1 cellular context compared by ENCODE assay signal in the genomic region with DNA sequence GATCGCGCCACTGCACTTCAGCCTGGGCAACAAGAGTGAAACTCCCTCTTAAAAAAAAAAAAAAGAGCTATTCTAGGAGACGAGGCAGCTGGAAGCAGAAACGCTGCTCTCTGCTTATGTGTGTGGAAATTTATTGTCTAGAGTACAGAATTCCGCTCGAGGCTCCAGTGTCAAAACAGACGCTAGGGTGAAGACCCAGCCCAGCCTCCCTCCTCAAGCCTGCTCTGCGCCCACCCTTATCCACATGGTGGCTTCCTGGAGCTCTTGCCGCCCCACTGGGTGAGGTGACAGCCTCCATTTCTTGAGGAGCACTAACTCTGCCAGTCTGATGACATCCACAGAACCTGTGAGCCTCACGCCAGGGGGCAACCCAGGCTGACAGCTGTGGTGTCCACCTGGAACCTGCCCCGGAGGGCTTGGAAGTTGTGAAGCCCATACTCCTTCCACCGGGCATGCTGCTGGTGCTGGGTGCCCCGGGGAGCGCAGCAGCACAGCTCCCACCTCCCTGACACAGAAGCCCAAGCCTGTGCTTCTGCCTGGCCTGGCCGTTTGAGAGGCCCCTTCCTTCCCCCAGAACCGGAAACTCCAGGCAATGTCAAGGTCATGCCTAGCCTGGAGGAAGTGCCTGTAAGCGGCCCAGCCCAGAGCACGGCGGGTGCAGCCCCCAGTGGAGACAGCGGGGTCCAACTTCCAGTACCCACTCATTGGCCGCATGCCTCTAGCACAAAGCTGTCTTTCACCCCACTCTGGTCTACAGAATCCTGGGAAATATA.
TF ChIP-seq lines count a peak whose summit lies in the region.

No MANE protein-coding gene starts in this region.

TF ChIP-seq in HepG2, 621 proteins besides CTCF, POLR2A, EP300 and RAD21 (continued from another document and continues in another):
- 0 out of 2 replicates have a peak, but pooled peaks have one; percentile 54 for TF ChIP-seq ZMYM3 (CRISPR knock-in tag; IDR thresholded peaks at IDR 0.05)
- TF ChIP-seq ARHGAP35 (CRISPR knock-in tag; IDR thresholded peaks at IDR 0.05; ENCODE audit: borderline replicate concordance), result no peak
- TF ChIP-seq, protein P1, sequence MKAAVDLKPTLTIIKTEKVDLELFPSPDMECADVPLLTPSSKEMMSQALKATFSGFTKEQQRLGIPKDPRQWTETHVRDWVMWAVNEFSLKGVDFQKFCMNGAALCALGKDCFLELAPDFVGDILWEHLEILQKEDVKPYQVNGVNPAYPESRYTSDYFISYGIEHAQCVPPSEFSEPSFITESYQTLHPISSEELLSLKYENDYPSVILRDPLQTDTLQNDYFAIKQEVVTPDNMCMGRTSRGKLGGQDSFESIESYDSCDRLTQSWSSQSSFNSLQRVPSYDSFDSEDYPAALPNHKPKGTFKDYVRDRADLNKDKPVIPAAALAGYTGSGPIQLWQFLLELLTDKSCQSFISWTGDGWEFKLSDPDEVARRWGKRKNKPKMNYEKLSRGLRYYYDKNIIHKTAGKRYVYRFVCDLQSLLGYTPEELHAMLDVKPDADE (CRISPR knock-in tag; IDR thresholded peaks at IDR 0.05), result no peak
- no peak for TF ChIP-seq CHD2 (IDR thresholded peaks at IDR 0.05; ENCODE audit: low read depth, low read length)
- TF ChIP-seq, protein P2, sequence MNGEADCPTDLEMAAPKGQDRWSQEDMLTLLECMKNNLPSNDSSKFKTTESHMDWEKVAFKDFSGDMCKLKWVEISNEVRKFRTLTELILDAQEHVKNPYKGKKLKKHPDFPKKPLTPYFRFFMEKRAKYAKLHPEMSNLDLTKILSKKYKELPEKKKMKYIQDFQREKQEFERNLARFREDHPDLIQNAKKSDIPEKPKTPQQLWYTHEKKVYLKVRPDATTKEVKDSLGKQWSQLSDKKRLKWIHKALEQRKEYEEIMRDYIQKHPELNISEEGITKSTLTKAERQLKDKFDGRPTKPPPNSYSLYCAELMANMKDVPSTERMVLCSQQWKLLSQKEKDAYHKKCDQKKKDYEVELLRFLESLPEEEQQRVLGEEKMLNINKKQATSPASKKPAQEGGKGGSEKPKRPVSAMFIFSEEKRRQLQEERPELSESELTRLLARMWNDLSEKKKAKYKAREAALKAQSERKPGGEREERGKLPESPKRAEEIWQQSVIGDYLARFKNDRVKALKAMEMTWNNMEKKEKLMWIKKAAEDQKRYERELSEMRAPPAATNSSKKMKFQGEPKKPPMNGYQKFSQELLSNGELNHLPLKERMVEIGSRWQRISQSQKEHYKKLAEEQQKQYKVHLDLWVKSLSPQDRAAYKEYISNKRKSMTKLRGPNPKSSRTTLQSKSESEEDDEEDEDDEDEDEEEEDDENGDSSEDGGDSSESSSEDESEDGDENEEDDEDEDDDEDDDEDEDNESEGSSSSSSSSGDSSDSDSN (CRISPR knock-in tag; IDR thresholded peaks at IDR 0.05), result no peak
- TF ChIP-seq, protein P3, sequence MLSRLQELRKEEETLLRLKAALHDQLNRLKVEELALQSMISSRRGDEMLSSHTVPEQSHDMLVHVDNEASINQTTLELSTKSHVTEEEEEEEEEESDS (CRISPR knock-in tag; IDR thresholded peaks at IDR 0.05; ENCODE audit: borderline replicate concordance), result no peak
- TF ChIP-seq ZNF337 (CRISPR knock-in tag; IDR thresholded peaks at IDR 0.05; ENCODE audit: borderline replicate concordance, low read depth), result no peak
- no peak for TF ChIP-seq HCFC1 (IDR thresholded peaks at IDR 0.05; ENCODE audit: low read depth, low read length)
- TF ChIP-seq HOXA7 (CRISPR knock-in tag; IDR thresholded peaks at IDR 0.05), result no peak
- TF ChIP-seq ZNF382 (CRISPR knock-in tag; IDR thresholded peaks at IDR 0.05; ENCODE audit: borderline replicate concordance), result no peak
- no peak for TF ChIP-seq SSRP1 (CRISPR knock-in tag; IDR thresholded peaks at IDR 0.05)
- TF ChIP-seq, protein P4, sequence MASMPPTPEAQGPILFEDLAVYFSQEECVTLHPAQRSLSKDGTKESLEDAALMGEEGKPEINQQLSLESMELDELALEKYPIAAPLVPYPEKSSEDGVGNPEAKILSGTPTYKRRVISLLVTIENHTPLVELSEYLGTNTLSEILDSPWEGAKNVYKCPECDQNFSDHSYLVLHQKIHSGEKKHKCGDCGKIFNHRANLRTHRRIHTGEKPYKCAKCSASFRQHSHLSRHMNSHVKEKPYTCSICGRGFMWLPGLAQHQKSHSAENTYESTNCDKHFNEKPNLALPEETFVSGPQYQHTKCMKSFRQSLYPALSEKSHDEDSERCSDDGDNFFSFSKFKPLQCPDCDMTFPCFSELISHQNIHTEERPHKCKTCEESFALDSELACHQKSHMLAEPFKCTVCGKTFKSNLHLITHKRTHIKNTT (CRISPR knock-in tag; IDR thresholded peaks at IDR 0.05), result no peak
- TF ChIP-seq XRCC5 (optimal IDR thresholded peaks at IDR 0.05; ENCODE audit: low read length), result no peak
- no peak for TF ChIP-seq TOPORS (CRISPR knock-in tag; IDR thresholded peaks at IDR 0.05)
- no peak for TF ChIP-seq ZNF703 (CRISPR knock-in tag; IDR thresholded peaks at IDR 0.05; ENCODE audit: borderline replicate concordance)
- TF ChIP-seq RAD51 (IDR thresholded peaks at IDR 0.05; ENCODE audit: borderline replicate concordance), result no peak
- no peak for TF ChIP-seq FOXM1 (CRISPR knock-in tag; IDR thresholded peaks at IDR 0.05)
- peak; percentile 51; the same call in 1 of the 2 replicates for TF ChIP-seq MIER3 (CRISPR knock-in tag; IDR thresholded peaks at IDR 0.05; ENCODE audit: borderline replicate concordance)
- no peak for TF ChIP-seq ZSCAN25 (CRISPR knock-in tag; IDR thresholded peaks at IDR 0.05)
- 0 out of 2 replicates have a peak, but pooled peaks have one; percentile 18 for TF ChIP-seq MIXL1 (CRISPR knock-in tag; IDR thresholded peaks at IDR 0.05)
- no peak for TF ChIP-seq HNRNPK (IDR thresholded peaks at IDR 0.05; ENCODE audit: low read depth, low read length, poor library complexity, severe bottlenecking)
- TF ChIP-seq TGIF2 (CRISPR knock-in tag; IDR thresholded peaks at IDR 0.05), result no peak
- TF ChIP-seq MAFF (IDR thresholded peaks at IDR 0.05; ENCODE audit: low read depth, low read length), result no peak
- TF ChIP-seq, protein P5, sequence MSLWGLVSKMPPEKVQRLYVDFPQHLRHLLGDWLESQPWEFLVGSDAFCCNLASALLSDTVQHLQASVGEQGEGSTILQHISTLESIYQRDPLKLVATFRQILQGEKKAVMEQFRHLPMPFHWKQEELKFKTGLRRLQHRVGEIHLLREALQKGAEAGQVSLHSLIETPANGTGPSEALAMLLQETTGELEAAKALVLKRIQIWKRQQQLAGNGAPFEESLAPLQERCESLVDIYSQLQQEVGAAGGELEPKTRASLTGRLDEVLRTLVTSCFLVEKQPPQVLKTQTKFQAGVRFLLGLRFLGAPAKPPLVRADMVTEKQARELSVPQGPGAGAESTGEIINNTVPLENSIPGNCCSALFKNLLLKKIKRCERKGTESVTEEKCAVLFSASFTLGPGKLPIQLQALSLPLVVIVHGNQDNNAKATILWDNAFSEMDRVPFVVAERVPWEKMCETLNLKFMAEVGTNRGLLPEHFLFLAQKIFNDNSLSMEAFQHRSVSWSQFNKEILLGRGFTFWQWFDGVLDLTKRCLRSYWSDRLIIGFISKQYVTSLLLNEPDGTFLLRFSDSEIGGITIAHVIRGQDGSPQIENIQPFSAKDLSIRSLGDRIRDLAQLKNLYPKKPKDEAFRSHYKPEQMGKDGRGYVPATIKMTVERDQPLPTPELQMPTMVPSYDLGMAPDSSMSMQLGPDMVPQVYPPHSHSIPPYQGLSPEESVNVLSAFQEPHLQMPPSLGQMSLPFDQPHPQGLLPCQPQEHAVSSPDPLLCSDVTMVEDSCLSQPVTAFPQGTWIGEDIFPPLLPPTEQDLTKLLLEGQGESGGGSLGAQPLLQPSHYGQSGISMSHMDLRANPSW (CRISPR knock-in tag; IDR thresholded peaks at IDR 0.05; ENCODE audit: borderline replicate concordance), result no peak
- TF ChIP-seq MTF1 (CRISPR knock-in tag; IDR thresholded peaks at IDR 0.05), result no peak
- peak; percentile 38; the same call in 1 of the 2 replicates for TF ChIP-seq POLR2AphosphoS5 (IDR thresholded peaks at IDR 0.05; ENCODE audit: low read depth, low read length)
- TF ChIP-seq XBP1 (CRISPR knock-in tag; IDR thresholded peaks at IDR 0.05), result no peak
- TF ChIP-seq NCOA1 (CRISPR knock-in tag; IDR thresholded peaks at IDR 0.05), result no peak
- no peak for TF ChIP-seq MEIS2 (CRISPR knock-in tag; IDR thresholded peaks at IDR 0.05)
- no peak for TF ChIP-seq ZNF451 (CRISPR knock-in tag; IDR thresholded peaks at IDR 0.05)
- no peak for TF ChIP-seq MED13 (CRISPR knock-in tag; IDR thresholded peaks at IDR 0.05)
- TF ChIP-seq ZNF878 (CRISPR knock-in tag; IDR thresholded peaks at IDR 0.05), result no peak
- no peak for TF ChIP-seq KLF11 (CRISPR knock-in tag; IDR thresholded peaks at IDR 0.05)
- TF ChIP-seq ZNF317 (CRISPR knock-in tag; IDR thresholded peaks at IDR 0.05), result peak; percentile 40; the same call in 1 of the 2 replicates
- no peak for TF ChIP-seq ZBTB3 (CRISPR knock-in tag; IDR thresholded peaks at IDR 0.05; ENCODE audit: borderline replicate concordance, low read depth)
- TF ChIP-seq ZBTB1 (CRISPR knock-in tag; IDR thresholded peaks at IDR 0.05; ENCODE audit: borderline replicate concordance), result no peak
- no peak for TF ChIP-seq MED8 (CRISPR knock-in tag; IDR thresholded peaks at IDR 0.05; ENCODE audit: insufficient replicate concordance)
- no peak for TF ChIP-seq ZNF607 (CRISPR knock-in tag; IDR thresholded peaks at IDR 0.05; ENCODE audit: borderline replicate concordance)
- no peak for TF ChIP-seq ZFYVE20 (CRISPR knock-in tag; IDR thresholded peaks at IDR 0.05; ENCODE audit: borderline replicate concordance, low read depth)
- TF ChIP-seq SIX4 (CRISPR knock-in tag; IDR thresholded peaks at IDR 0.05), result no peak
- TF ChIP-seq HOXD1 (CRISPR knock-in tag; IDR thresholded peaks at IDR 0.05), result no peak
- no peak for TF ChIP-seq AGO1 (IDR thresholded peaks at IDR 0.05; ENCODE audit: low read depth, low read length, poor library complexity, severe bottlenecking)
- no peak for TF ChIP-seq CC2D1A (CRISPR knock-in tag; IDR thresholded peaks at IDR 0.05)
- TF ChIP-seq FOXA3 (CRISPR knock-in tag; IDR thresholded peaks at IDR 0.05), result peak; percentile 40; the same call in 1 of the 2 replicates
- 0 out of 2 replicates have a peak, but pooled peaks have one; percentile 21 for TF ChIP-seq ZNF205 (CRISPR knock-in tag; IDR thresholded peaks at IDR 0.05)
- no peak for TF ChIP-seq RELA (CRISPR knock-in tag; IDR thresholded peaks at IDR 0.05)
- TF ChIP-seq, protein P6, sequence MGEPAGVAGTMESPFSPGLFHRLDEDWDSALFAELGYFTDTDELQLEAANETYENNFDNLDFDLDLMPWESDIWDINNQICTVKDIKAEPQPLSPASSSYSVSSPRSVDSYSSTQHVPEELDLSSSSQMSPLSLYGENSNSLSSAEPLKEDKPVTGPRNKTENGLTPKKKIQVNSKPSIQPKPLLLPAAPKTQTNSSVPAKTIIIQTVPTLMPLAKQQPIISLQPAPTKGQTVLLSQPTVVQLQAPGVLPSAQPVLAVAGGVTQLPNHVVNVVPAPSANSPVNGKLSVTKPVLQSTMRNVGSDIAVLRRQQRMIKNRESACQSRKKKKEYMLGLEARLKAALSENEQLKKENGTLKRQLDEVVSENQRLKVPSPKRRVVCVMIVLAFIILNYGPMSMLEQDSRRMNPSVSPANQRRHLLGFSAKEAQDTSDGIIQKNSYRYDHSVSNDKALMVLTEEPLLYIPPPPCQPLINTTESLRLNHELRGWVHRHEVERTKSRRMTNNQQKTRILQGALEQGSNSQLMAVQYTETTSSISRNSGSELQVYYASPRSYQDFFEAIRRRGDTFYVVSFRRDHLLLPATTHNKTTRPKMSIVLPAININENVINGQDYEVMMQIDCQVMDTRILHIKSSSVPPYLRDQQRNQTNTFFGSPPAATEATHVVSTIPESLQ (CRISPR knock-in tag; conservative IDR thresholded peaks at IDR 0.05), result no peak
- TF ChIP-seq, protein P7, sequence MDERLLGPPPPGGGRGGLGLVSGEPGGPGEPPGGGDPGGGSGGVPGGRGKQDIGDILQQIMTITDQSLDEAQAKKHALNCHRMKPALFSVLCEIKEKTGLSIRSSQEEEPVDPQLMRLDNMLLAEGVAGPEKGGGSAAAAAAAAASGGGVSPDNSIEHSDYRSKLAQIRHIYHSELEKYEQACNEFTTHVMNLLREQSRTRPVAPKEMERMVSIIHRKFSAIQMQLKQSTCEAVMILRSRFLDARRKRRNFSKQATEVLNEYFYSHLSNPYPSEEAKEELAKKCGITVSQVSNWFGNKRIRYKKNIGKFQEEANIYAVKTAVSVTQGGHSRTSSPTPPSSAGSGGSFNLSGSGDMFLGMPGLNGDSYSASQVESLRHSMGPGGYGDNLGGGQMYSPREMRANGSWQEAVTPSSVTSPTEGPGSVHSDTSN (CRISPR knock-in tag; IDR thresholded peaks at IDR 0.05), result no peak
- TF ChIP-seq, protein P8, sequence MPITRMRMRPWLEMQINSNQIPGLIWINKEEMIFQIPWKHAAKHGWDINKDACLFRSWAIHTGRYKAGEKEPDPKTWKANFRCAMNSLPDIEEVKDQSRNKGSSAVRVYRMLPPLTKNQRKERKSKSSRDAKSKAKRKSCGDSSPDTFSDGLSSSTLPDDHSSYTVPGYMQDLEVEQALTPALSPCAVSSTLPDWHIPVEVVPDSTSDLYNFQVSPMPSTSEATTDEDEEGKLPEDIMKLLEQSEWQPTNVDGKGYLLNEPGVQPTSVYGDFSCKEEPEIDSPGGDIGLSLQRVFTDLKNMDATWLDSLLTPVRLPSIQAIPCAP (CRISPR knock-in tag; IDR thresholded peaks at IDR 0.05; ENCODE audit: low read depth), result no peak
- TF ChIP-seq GABPA (IDR thresholded peaks at IDR 0.05; ENCODE audit: low read depth, low read length), result 0 out of 2 replicates have a peak, but pooled peaks have one; percentile 20
- peak; percentile 83 for TF ChIP-seq GABPA (CRISPR knock-in tag; IDR thresholded peaks at IDR 0.05; ENCODE audit: low read depth)
- TF ChIP-seq, protein P9, sequence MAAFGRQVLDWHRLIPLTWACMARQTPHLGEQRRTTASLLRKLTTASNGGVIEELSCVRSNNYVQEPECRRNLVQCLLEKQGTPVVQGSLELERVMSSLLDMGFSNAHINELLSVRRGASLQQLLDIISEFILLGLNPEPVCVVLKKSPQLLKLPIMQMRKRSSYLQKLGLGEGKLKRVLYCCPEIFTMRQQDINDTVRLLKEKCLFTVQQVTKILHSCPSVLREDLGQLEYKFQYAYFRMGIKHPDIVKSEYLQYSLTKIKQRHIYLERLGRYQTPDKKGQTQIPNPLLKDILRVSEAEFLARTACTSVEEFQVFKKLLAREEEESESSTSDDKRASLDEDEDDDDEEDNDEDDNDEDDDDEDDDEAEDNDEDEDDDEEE (CRISPR knock-in tag; IDR thresholded peaks at IDR 0.05), result no peak
- TF ChIP-seq ZNF350 (CRISPR knock-in tag; IDR thresholded peaks at IDR 0.05; ENCODE audit: borderline replicate concordance, low read depth), result no peak; the same call in 1 of the 2 replicates
- TF ChIP-seq PRPF4 (IDR thresholded peaks at IDR 0.05; ENCODE audit: low read depth, low read length, poor library complexity, severe bottlenecking), result no peak
- TF ChIP-seq, protein P10, sequence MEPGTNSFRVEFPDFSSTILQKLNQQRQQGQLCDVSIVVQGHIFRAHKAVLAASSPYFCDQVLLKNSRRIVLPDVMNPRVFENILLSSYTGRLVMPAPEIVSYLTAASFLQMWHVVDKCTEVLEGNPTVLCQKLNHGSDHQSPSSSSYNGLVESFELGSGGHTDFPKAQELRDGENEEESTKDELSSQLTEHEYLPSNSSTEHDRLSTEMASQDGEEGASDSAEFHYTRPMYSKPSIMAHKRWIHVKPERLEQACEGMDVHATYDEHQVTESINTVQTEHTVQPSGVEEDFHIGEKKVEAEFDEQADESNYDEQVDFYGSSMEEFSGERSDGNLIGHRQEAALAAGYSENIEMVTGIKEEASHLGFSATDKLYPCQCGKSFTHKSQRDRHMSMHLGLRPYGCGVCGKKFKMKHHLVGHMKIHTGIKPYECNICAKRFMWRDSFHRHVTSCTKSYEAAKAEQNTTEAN (CRISPR knock-in tag; conservative IDR thresholded peaks at IDR 0.05), result no peak
- peak; percentile 86 for TF ChIP-seq HNRNPL (IDR thresholded peaks at IDR 0.05; ENCODE audit: low read depth, low read length)
- no peak for TF ChIP-seq KMT2B (CRISPR knock-in tag; IDR thresholded peaks at IDR 0.05)
- TF ChIP-seq ZNF766 (CRISPR knock-in tag; IDR thresholded peaks at IDR 0.05; ENCODE audit: borderline replicate concordance), result no peak
